ENCODE assay signal across 17 cellular contexts in genomic region chr1:214573386-214574358, GRCh38. TPM values are rescaled to one million over a fixed set of nuclear protein-coding genes. Genes with fewer than 3 reads are reported as not detected.
A peak's percentile ranks its signal among the peaks of the same experiment; 100 is the strongest.
DNase-seq lines count a peak whose midpoint lies in the region; ATAC-seq and TF ChIP-seq lines count a peak whose summit lies in the region.
"Had no signal": no experiment of that assay in that cellular context is flagged by ENCODE, and none has a peak within 500 bp of the region (broad histone marks: within the 10 kb centered on the region; RNA-seq: fewer than 3 reads in every experiment).

No MANE protein-coding gene starts in this region.

- no peak overlapping the region for H3K27ac Mint-ChIP-seq in activated T-helper 2 cell treated with anti-CD3 and anti-CD28 coated beads, Interferon-gamma antibody, Interleukin-2, Interleukin-4, amounts not matched to agents 10 μg/mL and 5 μg/mL and 100 μg/mL, durations not matched to agents 14 hours and 24 hours and 36 hours
- H3K27ac Mint-ChIP-seq: activated naive CD8-positive, alpha-beta T cell treated with anti-CD3 and anti-CD28 coated beads, Interleukin-2, amount 10 ng/mL, durations not matched to agents 7 days and 5 days had no signal

- H3K4me1 ChIP-seq in mammary epithelial cell (ENCODE audit: insufficient read depth, low read length) (peaks cover 68% of the 10 kb centered on the region), skeletal muscle tissue (ENCODE audit: control insufficient read depth in 3 of 3, insufficient read depth in 3 of 3, low read length in 3 of 3) (peaks cover 5 to 10% (median 7%) of the 10 kb centered on the region in 3 donors)
- H3K4me1 ChIP-seq: BLaER1, parathyroid adenoma had no signal

- H3K79me2 ChIP-seq in mammary epithelial cell (ENCODE audit: insufficient read depth, low read length) = no peaks in the 10 kb centered on the region
- H3K79me2 ChIP-seq: parathyroid adenoma had no signal

- H3K36me3 ChIP-seq in MG63 (no peaks in the 10 kb centered on the region), mammary epithelial cell (ENCODE audit: insufficient read depth, low read length) (no peaks in the 10 kb centered on the region), skeletal muscle tissue (ENCODE audit: control insufficient read depth in 3 of 3, insufficient read depth in 3 of 3, low read length in 3 of 3) (no peaks in the 10 kb centered on the region)
- H3K36me3 ChIP-seq: BLaER1 had no signal

- H3K9me3 Mint-ChIP-seq in activated T-helper 2 cell treated with anti-CD3 and anti-CD28 coated beads, Interferon-gamma antibody, Interleukin-2, Interleukin-4, amounts not matched to agents 10 μg/mL and 5 μg/mL and 100 μg/mL, durations not matched to agents 14 hours and 24 hours and 36 hours = peaks cover 31% of the 10 kb centered on the region

- TSS peak; percentile 69 for BruUV-seq in mammary epithelial cell (replicated peaks; lab: Mats Ljungman, UMichigan)

- peak overlapping the region; percentile 92 for H3K9ac ChIP-seq in mammary epithelial cell (ENCODE audit: insufficient read depth, low read length)
- H3K9ac ChIP-seq in skeletal muscle tissue (ENCODE audit: low read depth in 1 of 3, low read length in 3 of 3) = peak overlapping the region in 2 of 3 donors; percentile 4 to 35
- H3K9ac ChIP-seq: BLaER1, parathyroid adenoma had no signal

- intact Hi-C loops in mammary epithelial cell (cut with micrococcal nuclease) = loop anchor here (1.0 to 2.0 kb wide), 3 partner anchors 22 to 147 kb away; partner anchors contain the start of gene PTPN14
- intact Hi-C loops in activated T-helper 2 cell treated with anti-CD3 and anti-CD28 coated beads, Interferon-gamma antibody, Interleukin-2, Interleukin-4, amounts not matched to agents 10 μg/mL and 5 μg/mL and 100 μg/mL, durations not matched to agents 14 hours and 24 hours and 36 hours (cut with micrococcal nuclease) = no loop called here

- peak overlapping the region; percentile 83 for H3K4me2 ChIP-seq in mammary epithelial cell (ENCODE audit: insufficient read depth, low read depth, low read length)
- H3K4me2 ChIP-seq: BLaER1 had no signal

- no peak overlapping the region for H3K4me3 Mint-ChIP-seq in activated T-helper 2 cell treated with anti-CD3 and anti-CD28 coated beads, Interferon-gamma antibody, Interleukin-2, Interleukin-4, amounts not matched to agents 10 μg/mL and 5 μg/mL and 100 μg/mL, durations not matched to agents 14 hours and 24 hours and 36 hours (ENCODE audit: low read depth)
- H3K4me3 Mint-ChIP-seq: activated naive CD8-positive, alpha-beta T cell treated with anti-CD3 and anti-CD28 coated beads, Interleukin-2, amount 10 ng/mL, durations not matched to agents 7 days and 5 days had no signal

- no peak overlapping the region for H2AFZ ChIP-seq in mammary epithelial cell (ENCODE audit: low read depth, low read length)
- H2AFZ ChIP-seq: parathyroid adenoma had no signal

- 2% methylated on average over 12 of the region's 12 CpGs for WGBS in mammary epithelial cell (ENCODE audit: low coverage, missing lambda C conversion rate)

- no peaks in the 10 kb centered on the region for H3K27me3 Mint-ChIP-seq in activated T-helper 2 cell treated with anti-CD3 and anti-CD28 coated beads, Interferon-gamma antibody, Interleukin-2, Interleukin-4, amounts not matched to agents 10 μg/mL and 5 μg/mL and 100 μg/mL, durations not matched to agents 14 hours and 24 hours and 36 hours (ENCODE audit: low read depth)

- no peak for TF ChIP-seq CTCF in mammary epithelial cell (conservative IDR thresholded peaks at IDR 0.05 in 1 of 2, IDR thresholded peaks at IDR 0.05 in 1 of 2; ENCODE audit: extremely low read depth in 1 of 2, insufficient read depth in 1 of 2, low read depth in 1 of 2, low read length in 2 of 2)

- peaks cover 23% of the 10 kb centered on the region for H3K36me3 Mint-ChIP-seq in activated T-helper 2 cell treated with anti-CD3 and anti-CD28 coated beads, Interferon-gamma antibody, Interleukin-2, Interleukin-4, amounts not matched to agents 10 μg/mL and 5 μg/mL and 100 μg/mL, durations not matched to agents 14 hours and 24 hours and 36 hours (ENCODE audit: low read depth)

- peak overlapping the region; percentile 99 for H3K27ac ChIP-seq in mammary epithelial cell (ENCODE audit: insufficient read depth, low read depth, low read length)
- H3K27ac ChIP-seq in skeletal muscle tissue (ENCODE audit: low read depth, low read length) = no peak overlapping the region
- H3K27ac ChIP-seq: BLaER1, parathyroid adenoma, tibial artery had no signal

- H3K27me3 ChIP-seq in MG63 (no peaks in the 10 kb centered on the region), mammary epithelial cell (ENCODE audit: insufficient read depth, low read length) (no peaks in the 10 kb centered on the region), skeletal muscle tissue (ENCODE audit: control insufficient read depth in 3 of 3, insufficient read depth in 3 of 3, low read length in 3 of 3) (no peaks in the 10 kb centered on the region)
- H3K27me3 ChIP-seq: BLaER1, tibial artery had no signal

- DNase-seq in MG63 (peak; percentile 34), mammary epithelial cell (peak; percentile 87), kidney tubule cell (ENCODE audit: low spot score) (peak; percentile 91), HCEC 1CT (no peak), HUDEP-2 (lab: John Stamatoyannopoulos, UW; ENCODE audit: unreplicated experiment in 76 of 76) (no peak)
- DNase-seq in activated T-helper 2 cell treated with anti-CD3 and anti-CD28 coated beads, Interferon-gamma antibody, Interleukin-2, Interleukin-4, amounts not matched to agents 10 μg/mL and 5 μg/mL and 100 μg/mL, durations not matched to agents 14 hours and 24 hours and 36 hours (ENCODE audit: low spot score) = no peak
- DNase-seq: activated CD8-positive, alpha-beta memory T cell treated with anti-CD3 and anti-CD28 coated beads, Interleukin-2, amount 50 U/mL, for 4 hours; activated naive CD8-positive, alpha-beta T cell treated with anti-CD3 and anti-CD28 coated beads, Interleukin-2, amount 10 ng/mL, durations not matched to agents 7 days and 5 days; DND-41; stimulated activated CD8-positive, alpha-beta memory T cell treated with anti-CD3 and anti-CD28 coated beads, Interleukin-4, amount 100 ng/mL, for 48 hours; T-helper 1 cell; tibial artery had no signal

- CTCF ChIA-PET in mammary epithelial cell (lab: Charles Lee; ENCODE audit: low non-redundant PET) = interaction anchor here (0.5 to 0.9 kb wide), 2 partner anchors 22 to 26 kb away, joined by 4 to 5 read pairs; partner anchors contain the start of gene PTPN14

- H3K4me3 ChIP-seq in MG63 = no peak overlapping the region
- H3K4me3 ChIP-seq in mammary epithelial cell (replicated peaks in 1 of 3; ENCODE audit: insufficient read depth in 1 of 3, low read depth in 2 of 3, low read length in 3 of 3) = peak overlapping the region; percentile 9 to 25 (median 16)
- peak overlapping the region in 1 of 3 donors; percentile 32 for H3K4me3 ChIP-seq in skeletal muscle tissue (ENCODE audit: low read length in 3 of 3)
- H3K4me3 ChIP-seq: BLaER1, tibial artery had no signal

- H4K20me1 ChIP-seq in mammary epithelial cell (ENCODE audit: insufficient read depth, low read length) = no peaks in the 10 kb centered on the region
- H4K20me1 ChIP-seq: BLaER1 had no signal

- dilution Hi-C loops in mammary epithelial cell (cut with HindIII; ENCODE audit: low sequenced_read_pairs) = no loop called here

- in situ Hi-C loops in mammary epithelial cell (cut with MboI; ENCODE audit: low sequenced_read_pairs in 2 of 2) = no loop called here

- no peak for ATAC-seq in HG03342 (IDR thresholded peaks at IDR 0.05; ENCODE audit: unreplicated experiment)
- ATAC-seq: activated CD4-positive, CD25-positive, alpha-beta regulatory T cell treated with anti-CD3 and anti-CD28 coated beads, Interleukin-2, amount 50 U/mL, for 24 hours had no signal

- H3K9me3 ChIP-seq in MG63 (peaks cover 16% of the 10 kb centered on the region), mammary epithelial cell (replicated peaks; ENCODE audit: insufficient read depth, low read length) (peaks cover 17% of the 10 kb centered on the region), skeletal muscle tissue (ENCODE audit: control insufficient read depth in 3 of 3, low read length in 3 of 3) (peaks cover 0 to 3% (median 0%) of the 10 kb centered on the region in 3 donors)

- H3K4me1 Mint-ChIP-seq in activated T-helper 2 cell treated with anti-CD3 and anti-CD28 coated beads, Interferon-gamma antibody, Interleukin-2, Interleukin-4, amounts not matched to agents 10 μg/mL and 5 μg/mL and 100 μg/mL, durations not matched to agents 14 hours and 24 hours and 36 hours (ENCODE audit: low read depth) = peaks cover 16% of the 10 kb centered on the region
- H3K4me1 Mint-ChIP-seq: activated naive CD8-positive, alpha-beta T cell treated with anti-CD3 and anti-CD28 coated beads, Interleukin-2, amount 10 ng/mL, durations not matched to agents 7 days and 5 days had no signal

RNA-seq across cellular contexts. Expression of gene PTPN14, which starts 22.3 kb away (rescaled TPM):
- total RNA-seq in MG63 (2014; rRNA removed; shearing (Covaris generic); ENCODE audit: low replicate concordance) = 41.3 and 45.2 TPM in 2 replicates
- 100 to 1,000 TPM; 152 to 157 TPM for total RNA-seq in mammary epithelial cell
- 52.9 TPM for polyA plus RNA-seq in mammary epithelial cell
- polyA minus RNA-seq in mammary epithelial cell = 116 TPM
- 19.8 TPM for total RNA-seq in skeletal muscle tissue
- 71.4 and 75.6 TPM in 2 replicates for total RNA-seq in activated T-helper 2 cell treated with anti-CD3 and anti-CD28 coated beads, Interferon-gamma antibody, Interleukin-2, Interleukin-4, amounts not matched to agents 10 μg/mL and 5 μg/mL and 100 μg/mL, durations not matched to agents 14 hours and 24 hours and 36 hours

RNA-seq across cellular contexts. Expression of gene CENPF, which starts 29.3 kb away (rescaled TPM):
- total RNA-seq in MG63 (2014; rRNA removed; shearing (Covaris generic); ENCODE audit: low replicate concordance) = 43.0 and 64.5 TPM in 2 replicates
- total RNA-seq in mammary epithelial cell = 10 to 100 TPM in 1 of 2 donors, 1 to 10 TPM in 1; 1.7 to 52.4 TPM
- 12.0 TPM for polyA plus RNA-seq in mammary epithelial cell
- polyA minus RNA-seq in mammary epithelial cell = 10.8 TPM
- total RNA-seq in skeletal muscle tissue = 4.7 TPM
- 77.1 and 85.9 TPM in 2 replicates for total RNA-seq in activated T-helper 2 cell treated with anti-CD3 and anti-CD28 coated beads, Interferon-gamma antibody, Interleukin-2, Interleukin-4, amounts not matched to agents 10 μg/mL and 5 μg/mL and 100 μg/mL, durations not matched to agents 14 hours and 24 hours and 36 hours

Comparison
In these comparisons a context has a peak if more than half of its experiments do, and no peak if none do; other contexts are left out.
1. DNase-seq: peak in MG63 (single experiment), mammary epithelial cell (single experiment) and kidney tubule cell (single experiment); none in activated T-helper 2 cell treated with anti-CD3 and anti-CD28 coated beads, Interferon-gamma antibody, Interleukin-2, Interleukin-4, amounts not matched to agents 10 μg/mL and 5 μg/mL and 100 μg/mL, durations not matched to agents 14 hours and 24 hours and 36 hours (single experiment), HCEC 1CT (single experiment) and HUDEP-2 (0 of 76).